In genomic region chr6:15066433-15067337, GRCh38 we compare ENCODE assay signal across 8 cellular contexts.
DNase-seq lines count a peak whose midpoint lies in the region; ATAC-seq and TF ChIP-seq lines count a peak whose summit lies in the region.

No MANE protein-coding gene starts in this region.

- H3K27ac ChIP-seq in lower lobe of right lung (peak overlapping the region; percentile 63), upper lobe of left lung (peak overlapping the region; percentile 47 to 79 (median 66))

- H3K27me3 ChIP-seq in lower lobe of right lung (ENCODE audit: low read depth) (no peaks in the 10 kb centered on the region), upper lobe of left lung (no peaks in the 10 kb centered on the region)

- peak; percentile 87 for DNase-seq in M059J (ENCODE audit: low read depth)
- peak; percentile 82 for DNase-seq in choroid plexus epithelial cell (ENCODE audit: low read depth)
- peak; percentile 63 for DNase-seq in lower lobe of right lung
- DNase-seq in upper lobe of left lung: peak in 1 of 2 donors; percentile 70
- DNase-seq in NCI-H748 (lab: John Stamatoyannopoulos, UW; ENCODE audit: unreplicated experiment): no peak
- DNase-seq in SW480 (ENCODE audit: low spot score): no peak

- TF ChIP-seq CTCF in choroid plexus epithelial cell (conservative IDR thresholded peaks at IDR 0.05; ENCODE audit: low read depth, low read length) (no peak), lower lobe of right lung (IDR thresholded peaks at IDR 0.05) (no peak), upper lobe of left lung (IDR thresholded peaks at IDR 0.05) (no peak)

- no peaks in the 10 kb centered on the region for H3K36me3 ChIP-seq in lower lobe of right lung
- no peaks in the 10 kb centered on the region for H3K36me3 ChIP-seq in upper lobe of left lung

- peak in 2 of 4 donors; percentile 75 to 78 for TF ChIP-seq EP300 in upper lobe of left lung (IDR thresholded peaks at IDR 0.05)

- H3K4me3 ChIP-seq in choroid plexus epithelial cell (ENCODE audit: low read depth, low read length): no peak overlapping the region
- H3K4me3 ChIP-seq in lower lobe of right lung: no peak overlapping the region
- H3K4me3 ChIP-seq in upper lobe of left lung: no peak overlapping the region

- ATAC-seq in lower lobe of right lung: peak; percentile 82 to 85
- peak; percentile 77 to 89 for ATAC-seq in upper lobe of left lung (ENCODE audit: low FRiP score in 2 of 2)
- no peak for ATAC-seq in GM21423 (IDR thresholded peaks at IDR 0.05; ENCODE audit: unreplicated experiment)
- ATAC-seq in HG02852 (IDR thresholded peaks at IDR 0.05; ENCODE audit: unreplicated experiment): no peak

- intact Hi-C loops in lower lobe of right lung (cut with DNase I): no loop called here

- H3K9me3 ChIP-seq in lower lobe of right lung: no peaks in the 10 kb centered on the region
- no peaks in the 10 kb centered on the region for H3K9me3 ChIP-seq in upper lobe of left lung

- 61 to 63% methylated on average over 19 of the region's 19 CpGs for WGBS in upper lobe of left lung, 2 donors

- peak in 1 of 4 donors; percentile 20 for TF ChIP-seq POLR2A in upper lobe of left lung (IDR thresholded peaks at IDR 0.05)

- H3K4me1 ChIP-seq in lower lobe of right lung: no peaks in the 10 kb centered on the region
- no peaks in the 10 kb centered on the region for H3K4me1 ChIP-seq in upper lobe of left lung

Comparison
In these comparisons a context has a peak if more than half of its experiments do, and no peak if none do; other contexts are left out.
1. DNase-seq: peak in M059J (single experiment), choroid plexus epithelial cell (single experiment) and lower lobe of right lung (single experiment); none in NCI-H748 (single experiment) and SW480 (single experiment).
2. ATAC-seq: peak in lower lobe of right lung (2 of 2) and upper lobe of left lung (2 of 2); none in GM21423 (single experiment) and HG02852 (single experiment).